13 cellular contexts compared by ENCODE assay signal in the genomic region with DNA sequence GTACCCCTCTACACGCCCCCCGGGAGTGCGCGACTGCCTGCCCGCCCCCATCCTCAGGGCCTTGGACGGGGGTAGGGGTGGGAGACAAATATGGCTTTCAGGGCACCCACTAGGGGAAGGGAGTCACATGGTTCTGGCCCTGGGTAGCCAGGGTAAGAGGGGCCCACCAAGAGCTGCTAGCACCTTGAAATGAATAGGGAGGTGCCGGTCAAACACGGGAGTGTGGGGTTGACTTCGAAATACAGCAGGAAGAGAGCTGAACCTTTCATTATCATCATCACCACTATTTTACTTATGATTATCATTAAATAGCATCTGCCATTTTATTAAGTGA.
DNase-seq lines count a peak whose midpoint lies in the region; ATAC-seq, FAIRE-seq and TF ChIP-seq lines count a peak whose summit lies in the region.
"Had no signal": no experiment of that assay in that cellular context is flagged by ENCODE, and none has a peak within 500 bp of the region (broad histone marks: within the 10 kb centered on the region; RNA-seq: fewer than 3 reads in every experiment).

No MANE protein-coding gene starts in this region.

- H3K4me1 ChIP-seq in astrocyte (ENCODE audit: insufficient read depth, low read length) (peaks cover 5% of the 10 kb centered on the region), iPS-18a (ENCODE audit: control insufficient read depth, low read depth, low read length) (peaks cover 15% of the 10 kb centered on the region), rectal smooth muscle tissue (ENCODE audit: control insufficient read depth, insufficient read depth, low read length) (peaks cover 4% of the 10 kb centered on the region)

- DNase-seq in BJ (ENCODE audit: low read depth) = no peak
- DNase-seq in astrocyte (ENCODE audit: low read depth) = no peak
- no peak for DNase-seq in NCI-H2107 treated with DMSO at 0.1 percent for 48 hours (lab: John Stamatoyannopoulos, UW; ENCODE audit: unreplicated experiment)
- DNase-seq in effector memory CD8-positive, alpha-beta T cell = no peak
- DNase-seq: CD8-positive, alpha-beta memory T cell; natural killer cell; NCI-H1417 had no signal

- H3K27ac ChIP-seq in astrocyte (ENCODE audit: low read depth, low read length) (no peak overlapping the region), iPS-18a (ENCODE audit: low read length) (no peak overlapping the region), rectal smooth muscle tissue (ENCODE audit: low read depth, low read length) (peak overlapping the region; percentile 80)

- H3K4me3 ChIP-seq in BJ (ENCODE audit: low read depth, low read length) (peak overlapping the region; percentile 58), astrocyte (ENCODE audit: insufficient read depth, low read depth, low read length) (no peak overlapping the region), iPS-18a (ENCODE audit: low read length) (peak overlapping the region; percentile 62), rectal smooth muscle tissue (ENCODE audit: low read length) (peak overlapping the region; percentile 72)

- TF ChIP-seq CTCF in BJ (IDR thresholded peaks at IDR 0.05; ENCODE audit: insufficient read depth, low read depth, low read length) (no peak), astrocyte (IDR thresholded peaks at IDR 0.05; ENCODE audit: insufficient read depth, low read depth, low read length) (no peak)

- FAIRE-seq in astrocyte (lab: Jason Lieb, UNC) = no peak
- FAIRE-seq: GM19239 had no signal

- H3K4me3 Mint-ChIP-seq in astrocyte (ENCODE audit: unreplicated experiment) = peak overlapping the region; percentile 76
- no peak overlapping the region for H3K4me3 Mint-ChIP-seq in effector memory CD8-positive, alpha-beta T cell
- H3K4me3 Mint-ChIP-seq: CD8-positive, alpha-beta memory T cell; central memory CD8-positive, alpha-beta T cell; natural killer cell had no signal

- H3K4me2 ChIP-seq in astrocyte (ENCODE audit: low read length) = peak overlapping the region; percentile 92

- no peak overlapping the region for H2AFZ ChIP-seq in astrocyte (ENCODE audit: low read depth, low read length)

- H3K36me3 ChIP-seq in BJ (ENCODE audit: control insufficient read depth, insufficient read depth, low read length) (no peaks in the 10 kb centered on the region), astrocyte (ENCODE audit: insufficient read depth, low read length) (no peaks in the 10 kb centered on the region), iPS-18a (ENCODE audit: control insufficient read depth, low read depth, low read length) (no peaks in the 10 kb centered on the region), rectal smooth muscle tissue (ENCODE audit: control insufficient read depth, insufficient read depth, low read length) (no peaks in the 10 kb centered on the region)

- peaks cover 57% of the 10 kb centered on the region for H4K20me1 ChIP-seq in astrocyte (ENCODE audit: insufficient read depth, low read length)

- H3K9me3 Mint-ChIP-seq in astrocyte (ENCODE audit: unreplicated experiment) = peaks cover 5% of the 10 kb centered on the region
- peaks cover 0 to 2% of the 10 kb centered on the region in 2 donors for H3K9me3 Mint-ChIP-seq in effector memory CD8-positive, alpha-beta T cell

- POLR2A ChIA-PET in BJ (lab: Charles Lee) = no interaction called here

- H3K27me3 Mint-ChIP-seq in astrocyte (ENCODE audit: low read depth, unreplicated experiment) = peaks cover 2% of the 10 kb centered on the region
- no peaks in the 10 kb centered on the region for H3K27me3 Mint-ChIP-seq in effector memory CD8-positive, alpha-beta T cell
- H3K27me3 Mint-ChIP-seq: central memory CD8-positive, alpha-beta T cell had no signal

- H3K9me3 ChIP-seq in astrocyte (ENCODE audit: insufficient read depth, low read depth, low read length) (no peaks in the 10 kb centered on the region), iPS-18a (ENCODE audit: control insufficient read depth, low read depth, low read length) (no peaks in the 10 kb centered on the region)

- H3K36me3 Mint-ChIP-seq in astrocyte (ENCODE audit: low read depth, unreplicated experiment) = no peaks in the 10 kb centered on the region
- H3K36me3 Mint-ChIP-seq in effector memory CD8-positive, alpha-beta T cell (ENCODE audit: insufficient read depth) = peaks cover 4% of the 10 kb centered on the region
- H3K36me3 Mint-ChIP-seq: CD8-positive, alpha-beta memory T cell; natural killer cell had no signal

- ATAC-seq in GM21360 (IDR thresholded peaks at IDR 0.05; ENCODE audit: unreplicated experiment) (no peak), GM18520 (IDR thresholded peaks at IDR 0.05; ENCODE audit: unreplicated experiment) (no peak)
- no peak for ATAC-seq in effector memory CD8-positive, alpha-beta T cell (replicated peaks)
- ATAC-seq: natural killer cell had no signal

- H3K4me1 Mint-ChIP-seq in astrocyte (ENCODE audit: low read depth, unreplicated experiment) = peaks cover 9% of the 10 kb centered on the region
- H3K4me1 Mint-ChIP-seq in effector memory CD8-positive, alpha-beta T cell (ENCODE audit: low read depth in 2 of 2) = no peaks in the 10 kb centered on the region
- H3K4me1 Mint-ChIP-seq: CD8-positive, alpha-beta memory T cell; central memory CD8-positive, alpha-beta T cell; natural killer cell had no signal

- no peaks in the 10 kb centered on the region for H3K79me2 ChIP-seq in astrocyte (ENCODE audit: insufficient read depth, low read length)

- peak overlapping the region; percentile 56 for H3K9ac ChIP-seq in astrocyte (ENCODE audit: low read length)
- H3K9ac ChIP-seq in iPS-18a (ENCODE audit: low read length) = peak overlapping the region; percentile 46
- H3K9ac ChIP-seq in rectal smooth muscle tissue (ENCODE audit: low read length) = no peak overlapping the region

- CTCF ChIA-PET in BJ (lab: Yijun Ruan, JAX) = interaction anchor here (0.7 to 1.4 kb wide), 2 partner anchors 13 to 169 kb away, joined by 3 to 4 read pairs; no protein-coding TSS in a partner anchor

- peak overlapping the region; percentile 34 for H3K27ac Mint-ChIP-seq in astrocyte (ENCODE audit: unreplicated experiment)
- no peak overlapping the region for H3K27ac Mint-ChIP-seq in effector memory CD8-positive, alpha-beta T cell
- H3K27ac Mint-ChIP-seq: CD8-positive, alpha-beta memory T cell; natural killer cell had no signal

- H3K27me3 ChIP-seq in BJ (ENCODE audit: control insufficient read depth, insufficient read depth, low read length) (no peaks in the 10 kb centered on the region), astrocyte (ENCODE audit: insufficient read depth, low read length) (no peaks in the 10 kb centered on the region), iPS-18a (ENCODE audit: control insufficient read depth, insufficient read depth, low read length) (no peaks in the 10 kb centered on the region), rectal smooth muscle tissue (ENCODE audit: control insufficient read depth, insufficient read depth, low read length) (no peaks in the 10 kb centered on the region)
